ENCODE assay signal across 21 cellular contexts in genomic region chr6:168373389-168373788, GRCh38. TPM values are rescaled to one million over a fixed set of nuclear protein-coding genes. Genes with fewer than 3 reads are reported as not detected.
DNase-seq lines count a peak whose midpoint lies in the region; ATAC-seq and TF ChIP-seq lines count a peak whose summit lies in the region.
"Had no signal": no experiment of that assay in that cellular context is flagged by ENCODE, and none has a peak within 500 bp of the region (broad histone marks: within the 10 kb centered on the region; RNA-seq: fewer than 3 reads in every experiment).

No MANE protein-coding gene starts in this region.

- H3K9me3 ChIP-seq in osteoblast (ENCODE audit: low read depth, low read length) (no peaks in the 10 kb centered on the region), upper lobe of right lung (no peaks in the 10 kb centered on the region)

- H3K4me3 ChIP-seq in osteoblast (ENCODE audit: insufficient read depth, low read length) (no peak overlapping the region), upper lobe of right lung (no peak overlapping the region)
- H3K4me3 ChIP-seq: GM23248, PC-9, SK-N-MC had no signal

- no peak overlapping the region for H3K4me2 ChIP-seq in osteoblast (ENCODE audit: insufficient read depth, low read length)
- H3K4me2 ChIP-seq: PC-9 had no signal

- H3K36me3 ChIP-seq in osteoblast (ENCODE audit: insufficient read depth, low read length) = no peaks in the 10 kb centered on the region
- no peaks in the 10 kb centered on the region for H3K36me3 ChIP-seq in upper lobe of right lung

- H3K79me2 ChIP-seq in osteoblast (ENCODE audit: insufficient read depth, low read length) = no peaks in the 10 kb centered on the region

- intact Hi-C loops in upper lobe of right lung (cut with DNase I) = loop anchor here (5.0 kb wide), 1 partner anchor 514 kb away; no protein-coding TSS in a partner anchor

- H3K27ac ChIP-seq in osteoblast (ENCODE audit: low read depth, low read length) (no peak overlapping the region), upper lobe of right lung (no peak overlapping the region)
- H3K27ac ChIP-seq: 22Rv1, C4-2B, GM23248, PC-9, SK-N-MC had no signal

- DNase-seq in NCI-H146 treated with DMSO at 0.1 percent for 48 hours (lab: John Stamatoyannopoulos, UW; ENCODE audit: unreplicated experiment) (peak; percentile 89), NCI-H146 (lab: John Stamatoyannopoulos, UW) (no peak), NCI-H345 (lab: John Stamatoyannopoulos, UW) (peak; percentile 59), osteoblast (ENCODE audit: insufficient read length, low spot score, missing footprints) (peak; percentile 68), upper lobe of right lung (peak; percentile 25), SIG-M5 (lab: John Stamatoyannopoulos, UW) (no peak), Kasumi-1 (lab: John Stamatoyannopoulos, UW) (no peak)
- DNase-seq: CD8-positive, alpha-beta memory T cell; GM23248; H7; NCI-H1436; PC-9 had no signal

- TF ChIP-seq CTCF in osteoblast (IDR thresholded peaks at IDR 0.05; ENCODE audit: extremely low read depth, low read depth, low read length) = no peak
- no peak for TF ChIP-seq CTCF in upper lobe of right lung (IDR thresholded peaks at IDR 0.05)

- no peak for ATAC-seq in upper lobe of right lung

- no peaks in the 10 kb centered on the region for H4K20me1 ChIP-seq in osteoblast (ENCODE audit: insufficient read depth, low read length)

- H3K27me3 ChIP-seq in osteoblast (ENCODE audit: insufficient read depth, low read length) (no peaks in the 10 kb centered on the region), upper lobe of right lung (no peaks in the 10 kb centered on the region)

- no peaks in the 10 kb centered on the region for H3K4me1 ChIP-seq in osteoblast (ENCODE audit: insufficient read depth, low read length)
- peaks cover 8% of the 10 kb centered on the region for H3K4me1 ChIP-seq in upper lobe of right lung

- no peak overlapping the region for H2AFZ ChIP-seq in osteoblast (ENCODE audit: low read length)
- H2AFZ ChIP-seq: GM23248, PC-9 had no signal

RNA-seq across cellular contexts. Expression of gene DACT2, which starts 53.8 kb away (rescaled TPM):
- total RNA-seq in osteoblast (not detected in 2 replicates), upper lobe of right lung (2.5 TPM)
- total RNA-seq: B cell; CD8-positive, alpha-beta memory T cell; Daoy; G401; GM23248; HT-29; NCI-H460; PC-9; RPMI7951 had no signal

Comparison
In these comparisons a context has a peak if more than half of its experiments do, and no peak if none do; other contexts are left out.
1. DNase-seq: peak in NCI-H146 treated with DMSO at 0.1 percent for 48 hours (single experiment), NCI-H345 (single experiment), osteoblast (single experiment) and upper lobe of right lung (single experiment); none in NCI-H146 (single experiment), SIG-M5 (single experiment) and Kasumi-1 (0 of 2).